20 cellular contexts compared by ENCODE assay signal in genomic region chr7:149188637-149189259, GRCh38. TPM values are rescaled to one million over a fixed set of nuclear protein-coding genes. Genes with fewer than 3 reads are reported as not detected.
DNase-seq lines count a peak whose midpoint lies in the region; ATAC-seq and TF ChIP-seq lines count a peak whose summit lies in the region.
"Had no signal": no experiment of that assay in that cellular context is flagged by ENCODE, and none has a peak within 500 bp of the region (broad histone marks: within the 10 kb centered on the region; RNA-seq: fewer than 3 reads in every experiment).

No MANE protein-coding gene starts in this region.

- intact Hi-C loops in CD14-positive monocyte (cut with micrococcal nuclease), result no loop called here

- H3K9me3 ChIP-seq in HEK293 (ENCODE audit: control insufficient read depth, insufficient read depth, low read depth, low read length), result no peaks in the 10 kb centered on the region
- H3K9me3 ChIP-seq: SJCRH30 had no signal

- H3K4me3 ChIP-seq in HEK293 (ENCODE audit: low read depth, low read length), result no peak overlapping the region
- H3K4me3 ChIP-seq: SJCRH30 had no signal

- DNase-seq in DMS53 (lab: John Stamatoyannopoulos, UW), result peak; percentile 53
- no peak for DNase-seq in DMS53 treated with DMSO at 0.1 percent for 48 hours (lab: John Stamatoyannopoulos, UW; ENCODE audit: unreplicated experiment)
- peak; percentile 14 for DNase-seq in amniotic epithelial cell (ENCODE audit: low read depth)
- no peak for DNase-seq in neural crest cell (ENCODE audit: low read depth, low spot score)
- DNase-seq in CD14-positive monocyte (ENCODE audit: low spot score), result no peak
- no peak for DNase-seq in OCI-M1 (lab: John Stamatoyannopoulos, UW)
- DNase-seq: CD8-positive, alpha-beta T cell; DMS79 treated with DMSO at 0.1 percent for 48 hours; NCI-H1436; NCI-H2081; NCI-H345; NCI-H526; PC-3; SJCRH30 had no signal

- ATAC-seq in GM21619 (IDR thresholded peaks at IDR 0.05; ENCODE audit: unreplicated experiment), result no peak
- ATAC-seq: CD8-positive, alpha-beta T cell; HCT116; PC-3 had no signal

- no peaks in the 10 kb centered on the region for H3K36me3 ChIP-seq in HEK293 (ENCODE audit: control insufficient read depth in 2 of 2, insufficient read depth in 1 of 2, low read length in 2 of 2)
- H3K36me3 ChIP-seq: SJCRH30 had no signal

- CTCF ChIA-PET in HEK293 (lab: Yijun Ruan, JAX), result interaction anchor here (0.6 kb wide), 1 partner anchor 26 kb away, joined by 4 read pairs; no protein-coding TSS in a partner anchor

- H3K36me3 Mint-ChIP-seq in neural crest cell (ENCODE audit: low read depth) (peaks cover 3% of the 10 kb centered on the region), CD14-positive monocyte (peaks cover 0 to 2% of the 10 kb centered on the region in 2 donors)
- H3K36me3 Mint-ChIP-seq: CD8-positive, alpha-beta T cell had no signal

- no peaks in the 10 kb centered on the region for H3K4me1 ChIP-seq in HEK293 (ENCODE audit: control insufficient read depth, insufficient read depth, low read length)
- H3K4me1 ChIP-seq: SJCRH30 had no signal

- H3K27ac Mint-ChIP-seq in neural crest cell (ENCODE audit: unreplicated experiment) (no peak overlapping the region), CD14-positive monocyte (no peak overlapping the region)
- H3K27ac Mint-ChIP-seq: CD8-positive, alpha-beta T cell had no signal

- no peak overlapping the region for H3K27ac ChIP-seq in HEK293 (ENCODE audit: extremely low read depth, low read depth, low read length)
- H3K27ac ChIP-seq: 22Rv1, KMS-11, RWPE1, SJCRH30 had no signal

- H3K4me1 Mint-ChIP-seq in neural crest cell (no peaks in the 10 kb centered on the region), CD14-positive monocyte (peaks cover 6% of the 10 kb centered on the region)

- no peak for TF ChIP-seq CTCF in HEK293 (tag by site-specific recombination; IDR thresholded peaks at IDR 0.05)
- TF ChIP-seq CTCF in neural crest cell (conservative IDR thresholded peaks at IDR 0.05), result no peak
- no peak for TF ChIP-seq CTCF in CD14-positive monocyte (IDR thresholded peaks at IDR 0.05)

- POLR2A ChIA-PET in HEK293 (lab: Yijun Ruan, JAX), result no interaction called here

- H3K9me3 Mint-ChIP-seq in neural crest cell (no peaks in the 10 kb centered on the region), CD14-positive monocyte (peaks cover 0 to 1% (median 0%) of the 10 kb centered on the region in 7 donors)
- H3K9me3 Mint-ChIP-seq: CD8-positive, alpha-beta T cell had no signal

- H3K4me3 Mint-ChIP-seq in neural crest cell, result peak overlapping the region; percentile 69
- H3K4me3 Mint-ChIP-seq in CD14-positive monocyte, result no peak overlapping the region
- H3K4me3 Mint-ChIP-seq: CD8-positive, alpha-beta T cell had no signal

- H3K27me3 Mint-ChIP-seq in neural crest cell (ENCODE audit: low read depth) (peaks cover 30% of the 10 kb centered on the region), CD14-positive monocyte (ENCODE audit: low read depth in 3 of 3) (peaks cover 23 to 35% (median 30%) of the 10 kb centered on the region in 3 donors)

TF ChIP-seq in HEK293, 187 proteins besides CTCF, POLR2A, EP300 and RAD21:
- peak; percentile 92 for TF ChIP-seq ZBTB17 (tag by site-specific recombination; IDR thresholded peaks at IDR 0.05)
- peak; percentile 74 for TF ChIP-seq ZNF335 (tag by site-specific recombination; conservative IDR thresholded peaks at IDR 0.05)
- TF ChIP-seq, protein P1, sequence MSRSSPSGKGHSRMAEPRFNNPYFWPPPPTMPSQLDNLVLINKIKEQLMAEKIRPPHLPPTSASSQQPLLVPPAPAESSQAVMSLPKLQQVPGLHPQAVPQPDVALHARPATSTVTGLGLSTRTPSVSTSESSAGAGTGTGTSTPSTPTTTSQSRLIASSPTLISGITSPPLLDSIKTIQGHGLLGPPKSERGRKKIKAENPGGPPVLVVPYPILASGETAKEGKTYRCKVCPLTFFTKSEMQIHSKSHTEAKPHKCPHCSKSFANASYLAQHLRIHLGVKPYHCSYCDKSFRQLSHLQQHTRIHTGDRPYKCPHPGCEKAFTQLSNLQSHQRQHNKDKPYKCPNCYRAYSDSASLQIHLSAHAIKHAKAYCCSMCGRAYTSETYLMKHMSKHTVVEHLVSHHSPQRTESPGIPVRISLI (tag by site-specific recombination; IDR thresholded peaks at IDR 0.05), result peak; percentile 83; the same call in 1 of the 2 replicates
- no peak for TF ChIP-seq ZNF169 (tag by site-specific recombination; IDR thresholded peaks at IDR 0.05)
- TF ChIP-seq ZNF394 (tag by site-specific recombination; IDR thresholded peaks at IDR 0.05; ENCODE audit: borderline replicate concordance), result peak; percentile 77; the same call in 1 of the 2 replicates

RNA-seq across cellular contexts. Expression of gene ZNF282, which starts 6.6 kb away (rescaled TPM):
- total RNA-seq in neural crest cell, result 31.8 TPM in 2 replicates
- polyA plus RNA-seq in CD14-positive monocyte, result under 1 TPM; 0.51 to 0.86 TPM

RNA-seq across cellular contexts. Expression of gene ZNF398, which starts 41.5 kb away (rescaled TPM):
- 19.6 and 20.2 TPM in 2 replicates for total RNA-seq in neural crest cell
- 1 to 10 TPM; 3.0 to 3.7 TPM for polyA plus RNA-seq in CD14-positive monocyte

RNA-seq across cellular contexts. Expression of gene ZNF212, which starts 50.7 kb away (rescaled TPM):
- 15.8 and 15.9 TPM in 2 replicates for total RNA-seq in neural crest cell
- polyA plus RNA-seq in CD14-positive monocyte, result 1 to 10 TPM; 1.6 to 2.3 TPM

Comparison
In these comparisons a context has a peak if more than half of its experiments do, and no peak if none do; other contexts are left out.
1. DNase-seq: peak in DMS53 (single experiment) and amniotic epithelial cell (single experiment); none in DMS53 treated with DMSO at 0.1 percent for 48 hours (single experiment), neural crest cell (single experiment), CD14-positive monocyte (single experiment) and OCI-M1 (single experiment).